Comparison of ENCODE assay signal across 9 cellular contexts in the genomic region with DNA sequence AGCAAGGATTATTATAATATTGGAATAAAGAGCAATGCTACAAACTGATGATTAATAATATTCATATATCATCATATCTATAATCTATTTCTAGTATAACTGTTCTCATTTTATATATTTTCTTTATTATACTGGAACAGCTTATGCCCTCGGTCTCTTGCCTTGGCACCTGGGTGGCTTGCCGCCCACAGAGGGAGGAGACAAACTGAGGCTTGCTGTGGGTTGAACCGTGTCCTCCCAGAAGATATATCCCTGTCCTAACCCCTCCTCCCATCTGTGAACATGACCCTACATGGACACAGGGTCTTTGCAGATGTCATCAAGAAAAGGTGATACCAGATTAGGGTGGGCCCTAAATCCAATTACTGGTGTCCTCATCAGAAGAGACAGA. TPM values are rescaled to one million over a fixed set of nuclear protein-coding genes. Genes with fewer than 3 reads are reported as not detected.
DNase-seq lines count a peak whose midpoint lies in the region; ATAC-seq and TF ChIP-seq lines count a peak whose summit lies in the region.
"Had no signal": no experiment of that assay in that cellular context is flagged by ENCODE, and none has a peak within 500 bp of the region (broad histone marks: within the 10 kb centered on the region; RNA-seq: fewer than 3 reads in every experiment).

No MANE protein-coding gene starts in this region.

- H3K9me3 ChIP-seq in BLaER1 = no peaks in the 10 kb centered on the region
- H3K9me3 ChIP-seq in CD8-positive, alpha-beta T cell (ENCODE audit: low read length) = no peaks in the 10 kb centered on the region
- H3K9me3 ChIP-seq in thyroid gland = no peaks in the 10 kb centered on the region
- H3K9me3 ChIP-seq: esophagus squamous epithelium had no signal

- WGBS in thyroid gland, 2 donors = 78 to 93% methylated on average over 3 of the region's 3 CpGs

- no peaks in the 10 kb centered on the region for H3K27me3 ChIP-seq in BLaER1
- H3K27me3 ChIP-seq in CD8-positive, alpha-beta T cell (ENCODE audit: insufficient read depth, low read length) = no peaks in the 10 kb centered on the region
- H3K27me3 ChIP-seq in thyroid gland = no peaks in the 10 kb centered on the region
- H3K27me3 ChIP-seq: esophagus squamous epithelium had no signal

- intact Hi-C loops in CD8-positive, alpha-beta T cell (cut with DNase I, micrococcal nuclease) = loop anchor here in 1 of 2 experiments (1.0 to 10.0 kb wide), 2 partner anchors 191 to 537 kb away; no protein-coding TSS in a partner anchor
- intact Hi-C loops in thyroid gland (cut with DNase I) = loop anchor here (5.0 kb wide), 2 partner anchors 36 to 169 kb away; no protein-coding TSS in a partner anchor

- peak overlapping the region; percentile 67 for H3K27ac ChIP-seq in BLaER1
- no peak overlapping the region for H3K27ac ChIP-seq in CD8-positive, alpha-beta T cell (ENCODE audit: low read depth, low read length)
- no peak overlapping the region for H3K27ac ChIP-seq in VCaP
- no peak overlapping the region for H3K27ac ChIP-seq in thyroid gland

- H3K4me1 ChIP-seq in BLaER1 = peaks cover 59% of the 10 kb centered on the region
- H3K4me1 ChIP-seq in CD8-positive, alpha-beta T cell (ENCODE audit: insufficient read depth, low read length) = peaks cover 55% of the 10 kb centered on the region
- peaks cover 4 to 19% of the 10 kb centered on the region in 2 donors for H3K4me1 ChIP-seq in thyroid gland

- no peaks in the 10 kb centered on the region for H3K27me3 Mint-ChIP-seq in CD8-positive, alpha-beta T cell (ENCODE audit: low read depth)
- peaks cover 1 to 10% (median 5%) of the 10 kb centered on the region in 3 donors for H3K27me3 Mint-ChIP-seq in immature natural killer cell (ENCODE audit: low read depth in 3 of 3)

- DNase-seq in CD8-positive, alpha-beta T cell = no peak
- no peak for DNase-seq in immature natural killer cell
- no peak for DNase-seq in thyroid gland
- no peak for DNase-seq in NCI-H128 (lab: John Stamatoyannopoulos, UW; ENCODE audit: unreplicated experiment)
- DNase-seq in NOMO-1 treated with DMSO at 0.1 percent for 48 hours (lab: John Stamatoyannopoulos, UW; ENCODE audit: unreplicated experiment) = no peak

- peaks cover 82% of the 10 kb centered on the region for H4K20me1 ChIP-seq in BLaER1

- H3K4me1 Mint-ChIP-seq in CD8-positive, alpha-beta T cell (ENCODE audit: low read depth) = peaks cover 53% of the 10 kb centered on the region
- peaks cover 36 to 55% of the 10 kb centered on the region in 2 donors for H3K4me1 Mint-ChIP-seq in immature natural killer cell

- peak overlapping the region; percentile 88 for H3K27ac Mint-ChIP-seq in CD8-positive, alpha-beta T cell
- peak overlapping the region; percentile 85 to 93 (median 90) for H3K27ac Mint-ChIP-seq in immature natural killer cell

- H3K4me3 Mint-ChIP-seq in CD8-positive, alpha-beta T cell = no peak overlapping the region
- H3K4me3 Mint-ChIP-seq in immature natural killer cell = peak overlapping the region in 3 of 5 donors; percentile 75 to 84 (median 80)

- TF ChIP-seq CTCF in CD8-positive, alpha-beta T cell (IDR thresholded peaks at IDR 0.05) = no peak
- peak; percentile 28 for TF ChIP-seq CTCF in VCaP (conservative IDR thresholded peaks at IDR 0.05)
- TF ChIP-seq CTCF in thyroid gland (IDR thresholded peaks at IDR 0.05) = no peak

- CTCF ChIA-PET in CD8-positive, alpha-beta T cell (lab: Charles Lee) = interaction anchor here (1.0 to 10.8 kb wide), 9 partner anchors 16 to 676 kb away, joined by 3 to 132 read pairs (median 4); no protein-coding TSS in a partner anchor

- peak overlapping the region; percentile 91 for H3K4me2 ChIP-seq in BLaER1

- H3K9ac ChIP-seq in BLaER1 = peak overlapping the region; percentile 53

- H3K36me3 Mint-ChIP-seq in CD8-positive, alpha-beta T cell = peaks cover 59% of the 10 kb centered on the region
- H3K36me3 Mint-ChIP-seq in immature natural killer cell = peaks cover 10 to 22% (median 11%) of the 10 kb centered on the region in 3 donors

- no peaks in the 10 kb centered on the region for H3K9me3 Mint-ChIP-seq in CD8-positive, alpha-beta T cell
- H3K9me3 Mint-ChIP-seq in immature natural killer cell = no peaks in the 10 kb centered on the region

- TF ChIP-seq POLR2A in thyroid gland (IDR thresholded peaks at IDR 0.05) = no peak

- H3K36me3 ChIP-seq in BLaER1 = peaks cover 59% of the 10 kb centered on the region
- peaks cover 22% of the 10 kb centered on the region for H3K36me3 ChIP-seq in CD8-positive, alpha-beta T cell (ENCODE audit: insufficient read depth, low read length)
- no peaks in the 10 kb centered on the region for H3K36me3 ChIP-seq in thyroid gland

- no peak overlapping the region; the same call in 1 of the 2 replicates for H3K4me3 ChIP-seq in BLaER1
- no peak overlapping the region for H3K4me3 ChIP-seq in CD8-positive, alpha-beta T cell (ENCODE audit: low read depth, low read length)
- no peak overlapping the region for H3K4me3 ChIP-seq in thyroid gland (replicated peaks in 1 of 3)

- POLR2A ChIA-PET in CD8-positive, alpha-beta T cell (lab: Charles Lee) = interaction anchor here (1.0 to 2.4 kb wide), 3 partner anchors 36 to 48 kb away, joined by 3 to 8 read pairs (median 3); no protein-coding TSS in a partner anchor

- no peak for ATAC-seq in CD8-positive, alpha-beta T cell
- no peak for ATAC-seq in HG02840 (IDR thresholded peaks at IDR 0.05; ENCODE audit: low FRiP score, unreplicated experiment)

RNA-seq across cellular contexts. Expression of gene RNASET2, which starts 4.7 kb away (rescaled TPM):
- 10 to 100 TPM; 93.1 to 98.9 TPM for total RNA-seq in CD8-positive, alpha-beta T cell
- 100 to 1,000 TPM; 107 to 171 (median 131) TPM for polyA plus RNA-seq in immature natural killer cell
- total RNA-seq in thyroid gland = 100 to 1,000 TPM in 2 of 4 donors, 10 to 100 TPM in 2; 51.6 to 138 (median 109) TPM

RNA-seq across cellular contexts. Expression of gene CEP43, which starts 47.5 kb away (rescaled TPM):
- total RNA-seq in CD8-positive, alpha-beta T cell = 1 to 10 TPM; 5.7 to 8.7 TPM
- polyA plus RNA-seq in immature natural killer cell = 1 to 10 TPM; 4.7 to 9.9 (median 6.9) TPM
- 10 to 100 TPM; 30.0 to 39.9 (median 33.8) TPM for total RNA-seq in thyroid gland
